Comparison of ENCODE assay signal across 21 cellular contexts in genomic region chr9:76528642-76529190, GRCh38.
DNase-seq lines count a peak whose midpoint lies in the region; ATAC-seq, FAIRE-seq and TF ChIP-seq lines count a peak whose summit lies in the region.
"Had no signal": no experiment of that assay in that cellular context is flagged by ENCODE, and none has a peak within 500 bp of the region (broad histone marks: within the 10 kb centered on the region; RNA-seq: fewer than 3 reads in every experiment).

No MANE protein-coding gene starts in this region.

- no peak for TF ChIP-seq CTCF in kidney (IDR thresholded peaks at IDR 0.05; ENCODE audit: borderline replicate concordance, extremely low read depth, insufficient read depth)

- H3K9me3 ChIP-seq in right cardiac atrium (ENCODE audit: control insufficient read depth, low read length) (no peaks in the 10 kb centered on the region), kidney (ENCODE audit: control insufficient read depth in 1 of 2, low read length in 2 of 2) (no peaks in the 10 kb centered on the region)
- H3K9me3 ChIP-seq: A549, Caco-2 had no signal

- DNase-seq in NCI-H1092 treated with DMSO at 0.1 percent for 48 hours (lab: John Stamatoyannopoulos, UW) (peak; percentile 16), NCI-H1092 (lab: John Stamatoyannopoulos, UW) (no peak), right cardiac atrium (peak in 2 of 3 donors; percentile 39 to 48), Right ventricle myocardium inferior (ENCODE audit: missing footprints) (no peak), kidney (peak; percentile 73), DMS153 treated with DMSO at 0.1 percent for 48 hours (lab: John Stamatoyannopoulos, UW; ENCODE audit: unreplicated experiment) (no peak), DMS79 treated with DMSO at 0.1 percent for 48 hours (lab: John Stamatoyannopoulos, UW) (no peak)
- DNase-seq: AML-193; Caco-2; CD4-positive, alpha-beta T cell; DMS79; GF-D8; HCEC 1CT had no signal

- H3K27ac ChIP-seq in right cardiac atrium (ENCODE audit: low read length) (no peak overlapping the region), kidney (ENCODE audit: low read depth in 2 of 2, low read length in 2 of 2) (no peak overlapping the region)
- H3K27ac ChIP-seq: 22Rv1, A549, C4-2B had no signal

- H3K4me3 ChIP-seq in right cardiac atrium (ENCODE audit: low read length) (no peak overlapping the region), kidney (ENCODE audit: low read length in 2 of 2) (no peak overlapping the region)
- H3K4me3 ChIP-seq: A549, GM23338 had no signal

- intact Hi-C loops in right cardiac atrium (cut with DNase I), result no loop called here
- intact Hi-C loops in Right ventricle myocardium inferior (cut with DNase I), result no loop called here
- intact Hi-C loops in kidney (cut with DNase I), result no loop called here

- ATAC-seq in right cardiac atrium (peak in 1 of 2 donors; percentile 47), Right ventricle myocardium inferior (no peak), HG02588 (IDR thresholded peaks at IDR 0.05; ENCODE audit: unreplicated experiment) (no peak)
- ATAC-seq: A549, GM23338 had no signal

- H3K27me3 ChIP-seq in right cardiac atrium (ENCODE audit: control insufficient read depth, insufficient read depth), result no peaks in the 10 kb centered on the region

- no peak for FAIRE-seq in kidney (lab: Jason Lieb, UNC)
- FAIRE-seq: A549, D721Med, H54, HTR-8/SVneo had no signal

- no peak overlapping the region for H3K9ac ChIP-seq in kidney (ENCODE audit: low read length in 2 of 2)

- 81% methylated on average over 20 of the region's 20 CpGs for WGBS in right cardiac atrium

- H3K36me3 ChIP-seq in kidney (ENCODE audit: control insufficient read depth in 1 of 2, insufficient read depth in 2 of 2, low read length in 2 of 2), result no peaks in the 10 kb centered on the region

- H3K4me1 ChIP-seq in right cardiac atrium (ENCODE audit: control insufficient read depth, insufficient read depth, low read length), result no peaks in the 10 kb centered on the region
- no peaks in the 10 kb centered on the region for H3K4me1 ChIP-seq in kidney (ENCODE audit: control insufficient read depth in 1 of 2, insufficient read depth in 1 of 2, low read depth in 1 of 2, low read length in 2 of 2)
- H3K4me1 ChIP-seq: A549 had no signal

Comparison
In these comparisons a context has a peak if more than half of its experiments do, and no peak if none do; other contexts are left out.
1. DNase-seq: peak in NCI-H1092 treated with DMSO at 0.1 percent for 48 hours (single experiment), right cardiac atrium (2 of 3) and kidney (single experiment); none in NCI-H1092 (single experiment), Right ventricle myocardium inferior (single experiment), DMS153 treated with DMSO at 0.1 percent for 48 hours (single experiment) and DMS79 treated with DMSO at 0.1 percent for 48 hours (single experiment).